19 cellular contexts compared by ENCODE assay signal in genomic region chr21:32173106-32173755, GRCh38.
"Had no signal": no experiment of that assay in that cellular context is flagged by ENCODE, and none has a peak within 500 bp of the region (broad histone marks: within the 10 kb centered on the region; RNA-seq: fewer than 3 reads in every experiment).

No MANE protein-coding gene starts in this region.

- ATAC-seq: esophagus mucosa; foreskin keratinocyte; left lobe of liver; naive thymus-derived CD8-positive, alpha-beta T cell; psoas muscle; right lobe of liver had no signal

- H3K27me3 ChIP-seq: foreskin keratinocyte, neutrophil, right lobe of liver, stomach had no signal

- H3K36me3 ChIP-seq: neutrophil, right lobe of liver, stomach had no signal

- H2AFZ ChIP-seq: hepatocyte had no signal

- H3K9me3 ChIP-seq: neutrophil, psoas muscle, right lobe of liver, stomach had no signal

- H3K27ac ChIP-seq: coronary artery, foreskin keratinocyte, hepatocyte, neutrophil, psoas muscle, right lobe of liver, stomach had no signal

- DNase-seq: effector memory CD4-positive, alpha-beta T cell; foreskin keratinocyte; head of caudate nucleus; kidney glomerular epithelial cell; mammary epithelial cell; naive thymus-derived CD8-positive, alpha-beta T cell; psoas muscle; retina; right lobe of liver; stimulated activated CD4-positive, alpha-beta T cell treated with anti-CD3 and anti-CD28 coated beads, Interleukin-2, amount 100 ng/mL, for 24 hours; stimulated activated CD4-positive, alpha-beta T cell treated with anti-CD3 and anti-CD28 coated beads, Interleukin-4, amount 100 ng/mL, for 4 hours; stimulated activated naive CD4-positive, alpha-beta T cell; stomach; substantia nigra had no signal

- H3K79me2 ChIP-seq: hepatocyte had no signal

- H3K4me3 ChIP-seq: coronary artery, hepatocyte, psoas muscle, right lobe of liver, stomach had no signal

- H3K4me1 ChIP-seq: foreskin keratinocyte, psoas muscle, right lobe of liver, stomach had no signal

- H3K4me2 ChIP-seq: hepatocyte had no signal
